In genomic region chr17:48738803-48739526, GRCh38 we compare ENCODE assay signal across 17 cellular contexts. TPM values are rescaled to one million over a fixed set of nuclear protein-coding genes. Genes with fewer than 3 reads are reported as not detected.
A peak's percentile ranks its signal among the peaks of the same experiment; 100 is the strongest.
DNase-seq lines count a peak whose midpoint lies in the region; ATAC-seq, FAIRE-seq and TF ChIP-seq lines count a peak whose summit lies in the region.
"Had no signal": no experiment of that assay in that cellular context is flagged by ENCODE, and none has a peak within 500 bp of the region (broad histone marks: within the 10 kb centered on the region; RNA-seq: fewer than 3 reads in every experiment).

No MANE protein-coding gene starts in this region.

- H3K27ac ChIP-seq in endodermal cell (ENCODE audit: low read depth, low read length) (no peak overlapping the region), prostate gland (peak overlapping the region; percentile 64 to 92), upper lobe of left lung (no peak overlapping the region)
- H3K27ac ChIP-seq: A549, body of pancreas, foreskin keratinocyte had no signal

- ATAC-seq in upper lobe of left lung (ENCODE audit: low FRiP score in 2 of 2): no peak
- ATAC-seq: A549, body of pancreas, foreskin keratinocyte, Right ventricle myocardium inferior had no signal

- 2 to 3% methylated on average over 24 to 37 of the region's 37 CpGs for WGBS in endodermal cell (ENCODE audit: insufficient coverage in 1 of 2, insufficient read length in 1 of 2), 2 experiments
- 14% methylated on average over 37 of the region's 37 CpGs for WGBS in prostate gland
- 4 to 7% methylated on average over 28 to 37 of the region's 37 CpGs for WGBS in upper lobe of left lung, 2 donors

- H3K4me1 ChIP-seq in endodermal cell (ENCODE audit: control insufficient read depth, insufficient read depth, low read length): peaks cover 3% of the 10 kb centered on the region
- H3K4me1 ChIP-seq in prostate gland (replicated peaks): no peaks in the 10 kb centered on the region
- peaks cover 0 to 7% (median 2%) of the 10 kb centered on the region in 4 donors for H3K4me1 ChIP-seq in upper lobe of left lung
- H3K4me1 ChIP-seq: A549, body of pancreas, Caco-2, foreskin keratinocyte had no signal

- H3K9ac ChIP-seq in endodermal cell (ENCODE audit: extremely low read depth, low read length, poor library complexity, severe bottlenecking): no peak overlapping the region

- no peak for TF ChIP-seq POLR2A in prostate gland (IDR thresholded peaks at IDR 0.05)
- no peak for TF ChIP-seq POLR2A in upper lobe of left lung (IDR thresholded peaks at IDR 0.05)

- H3K4me3 ChIP-seq in endodermal cell (ENCODE audit: low read length) (no peak overlapping the region), prostate gland (peak overlapping the region in 1 of 2 donors; percentile 19), upper lobe of left lung (no peak overlapping the region)
- H3K4me3 ChIP-seq: A549, body of pancreas had no signal

- H3K36me3 ChIP-seq in endodermal cell (ENCODE audit: control insufficient read depth, insufficient read depth, low read length) (no peaks in the 10 kb centered on the region), prostate gland (no peaks in the 10 kb centered on the region), upper lobe of left lung (no peaks in the 10 kb centered on the region)

- no peaks in the 10 kb centered on the region for H3K36me3 Mint-ChIP-seq in activated CD4-positive, alpha-beta T cell treated with anti-CD3 and anti-CD28 coated beads, Interleukin-2, amount 10 ng/mL, durations not matched to agents 7 days and 5 days (ENCODE audit: low read depth)
- H3K36me3 Mint-ChIP-seq in IgD-negative memory B cell (no peaks in the 10 kb centered on the region), endodermal cell (ENCODE audit: low read depth) (no peaks in the 10 kb centered on the region)

- no peak overlapping the region for H3K4me3 Mint-ChIP-seq in activated CD4-positive, alpha-beta T cell treated with anti-CD3 and anti-CD28 coated beads, Interleukin-2, amount 10 ng/mL, durations not matched to agents 7 days and 5 days
- H3K4me3 Mint-ChIP-seq in IgD-negative memory B cell (peak overlapping the region in 1 of 4 donors; percentile 22), endodermal cell (no peak overlapping the region)

- H3K27me3 Mint-ChIP-seq in activated CD4-positive, alpha-beta T cell treated with anti-CD3 and anti-CD28 coated beads, Interleukin-2, amount 10 ng/mL, durations not matched to agents 7 days and 5 days: peaks cover 94% of the 10 kb centered on the region
- peaks cover 88% of the 10 kb centered on the region for H3K27me3 Mint-ChIP-seq in IgD-negative memory B cell
- H3K27me3 Mint-ChIP-seq in endodermal cell (ENCODE audit: insufficient read depth): peaks cover 100% of the 10 kb centered on the region

- intact Hi-C loops in prostate gland (cut with DNase I): no loop called here

- H3K9me3 ChIP-seq in endodermal cell (ENCODE audit: control insufficient read depth, low read length): peaks cover 11% of the 10 kb centered on the region
- H3K9me3 ChIP-seq in prostate gland: no peaks in the 10 kb centered on the region
- H3K9me3 ChIP-seq in upper lobe of left lung: peaks cover 0 to 3% (median 0%) of the 10 kb centered on the region in 4 donors
- H3K9me3 ChIP-seq: A549, body of pancreas, Caco-2 had no signal

- FAIRE-seq in urothelium cell line (lab: Jason Lieb, UNC): no peak
- FAIRE-seq: A549 had no signal

- TF ChIP-seq CTCF in endodermal cell (conservative IDR thresholded peaks at IDR 0.05) (no peak), prostate gland (IDR thresholded peaks at IDR 0.05) (no peak), upper lobe of left lung (IDR thresholded peaks at IDR 0.05) (no peak)

- POLR2A ChIA-PET in activated CD4-positive, alpha-beta T cell treated with anti-CD3 and anti-CD28 coated beads, Interleukin-2, amount 10 ng/mL, durations not matched to agents 7 days and 5 days (lab: Charles Lee): no interaction called here

- H3K27me3 ChIP-seq in endodermal cell (ENCODE audit: control insufficient read depth, insufficient read depth, low read length, poor library complexity, severe bottlenecking) (peaks cover 100% of the 10 kb centered on the region), prostate gland (replicated peaks; ENCODE audit: insufficient read depth) (no peaks in the 10 kb centered on the region), upper lobe of left lung (peaks cover 0 to 70% (median 23%) of the 10 kb centered on the region in 4 donors)

- CTCF ChIA-PET in activated CD4-positive, alpha-beta T cell treated with anti-CD3 and anti-CD28 coated beads, Interleukin-2, amount 10 ng/mL, durations not matched to agents 7 days and 5 days (lab: Charles Lee): interaction anchor here (0.8 to 1.5 kb wide), 3 partner anchors 15 to 103 kb away, joined by 3 to 6 read pairs (median 3); no protein-coding TSS in a partner anchor

- H3K9me3 Mint-ChIP-seq in activated CD4-positive, alpha-beta T cell treated with anti-CD3 and anti-CD28 coated beads, Interleukin-2, amount 10 ng/mL, durations not matched to agents 7 days and 5 days: no peaks in the 10 kb centered on the region
- H3K9me3 Mint-ChIP-seq in IgD-negative memory B cell (peaks cover 0 to 15% (median 2%) of the 10 kb centered on the region in 3 donors), endodermal cell (peaks cover 5% of the 10 kb centered on the region)

- no peak for TF ChIP-seq EP300 in upper lobe of left lung (IDR thresholded peaks at IDR 0.05)

- no peak for DNase-seq in activated CD4-positive, alpha-beta T cell treated with anti-CD3 and anti-CD28 coated beads, Interleukin-2, amount 10 ng/mL, durations not matched to agents 7 days and 5 days
- DNase-seq in activated CD4-positive, alpha-beta T cell treated with anti-CD3 and anti-CD28 coated beads for 4 hours: no peak
- DNase-seq in endodermal cell: peak; percentile 88
- peak; percentile 43 for DNase-seq in prostate gland (ENCODE audit: low spot score)
- no peak for DNase-seq in upper lobe of left lung
- no peak for DNase-seq in urothelium cell line (ENCODE audit: low spot score)
- DNase-seq in NCI-H2227 treated with DMSO at 0.1 percent for 48 hours (lab: John Stamatoyannopoulos, UW): no peak
- DNase-seq: body of pancreas; effector CD4-positive, alpha-beta T cell; foreskin keratinocyte; NCI-H2081; NCI-H82 had no signal

- H3K4me1 Mint-ChIP-seq in activated CD4-positive, alpha-beta T cell treated with anti-CD3 and anti-CD28 coated beads, Interleukin-2, amount 10 ng/mL, durations not matched to agents 7 days and 5 days: peaks cover 2% of the 10 kb centered on the region
- H3K4me1 Mint-ChIP-seq in IgD-negative memory B cell (peaks cover 0 to 7% (median 6%) of the 10 kb centered on the region in 3 donors), endodermal cell (peaks cover 4% of the 10 kb centered on the region)

- H3K27ac Mint-ChIP-seq in activated CD4-positive, alpha-beta T cell treated with anti-CD3 and anti-CD28 coated beads, Interleukin-2, amount 10 ng/mL, durations not matched to agents 7 days and 5 days: peak overlapping the region; percentile 13
- H3K27ac Mint-ChIP-seq in IgD-negative memory B cell: peak overlapping the region in 2 of 3 donors; percentile 65 to 86
- no peak overlapping the region for H3K27ac Mint-ChIP-seq in endodermal cell

RNA-seq across cellular contexts. Expression of gene HOXB13, which starts 10.4 kb away (rescaled TPM):
- not detected for total RNA-seq in activated CD4-positive, alpha-beta T cell treated with anti-CD3 and anti-CD28 coated beads, Interleukin-2, amount 10 ng/mL, durations not matched to agents 7 days and 5 days
- polyA plus RNA-seq in IgD-negative memory B cell: not detected
- total RNA-seq in endodermal cell (not detected), prostate gland (100 to 1,000 TPM in 1 of 2 donors, 10 to 100 TPM in 1; 78.7 to 249 TPM), upper lobe of left lung (not detected)
- polyA plus RNA-seq in endodermal cell (2013, experiment 1 of 2): 0.21 TPM
- not detected for polyA plus RNA-seq in endodermal cell (2013, experiment 2 of 2)
- total RNA-seq: body of pancreas, foreskin keratinocyte, Right ventricle myocardium inferior, skeletal muscle tissue had no signal
- polyA plus RNA-seq: foreskin keratinocyte had no signal

RNA-seq across cellular contexts. Expression of gene PRAC2, which starts 16.0 kb away (rescaled TPM):
- not detected for total RNA-seq in activated CD4-positive, alpha-beta T cell treated with anti-CD3 and anti-CD28 coated beads, Interleukin-2, amount 10 ng/mL, durations not matched to agents 7 days and 5 days
- polyA plus RNA-seq in IgD-negative memory B cell: not detected
- total RNA-seq in endodermal cell (not detected), prostate gland (100 to 1,000 TPM in 1 of 2 donors, 1 to 10 TPM in 1; 9.6 to 135 TPM), upper lobe of left lung (not detected)
- polyA plus RNA-seq in endodermal cell (2013, experiment 1 of 2): 0.68 TPM
- polyA plus RNA-seq in endodermal cell (2013, experiment 2 of 2): 0.58 TPM
- total RNA-seq: body of pancreas, Caco-2, foreskin keratinocyte, Right ventricle myocardium inferior, skeletal muscle tissue had no signal
- polyA plus RNA-seq: A549, foreskin keratinocyte had no signal

RNA-seq across cellular contexts. Expression of gene PRAC1, which starts 16.6 kb away (rescaled TPM):
- not detected for total RNA-seq in activated CD4-positive, alpha-beta T cell treated with anti-CD3 and anti-CD28 coated beads, Interleukin-2, amount 10 ng/mL, durations not matched to agents 7 days and 5 days
- not detected for polyA plus RNA-seq in IgD-negative memory B cell
- total RNA-seq in endodermal cell (not detected), prostate gland (100 to 1,000 TPM in 1 of 2 donors, 10 to 100 TPM in 1; 56.7 to 243 TPM), upper lobe of left lung (not detected)
- not detected for polyA plus RNA-seq in endodermal cell (2013, experiment 1 of 2)
- not detected for polyA plus RNA-seq in endodermal cell (2013, experiment 2 of 2)
- total RNA-seq: body of pancreas, Caco-2, foreskin keratinocyte, Right ventricle myocardium inferior, skeletal muscle tissue had no signal
- polyA plus RNA-seq: A549, foreskin keratinocyte had no signal

Comparison
In these comparisons a context has a peak if more than half of its experiments do, and no peak if none do; other contexts are left out.
1. DNase-seq: peak in endodermal cell (single experiment) and prostate gland (single experiment); none in activated CD4-positive, alpha-beta T cell treated with anti-CD3 and anti-CD28 coated beads, Interleukin-2, amount 10 ng/mL, durations not matched to agents 7 days and 5 days (single experiment), activated CD4-positive, alpha-beta T cell treated with anti-CD3 and anti-CD28 coated beads for 4 hours (0 of 2), upper lobe of left lung (0 of 2), urothelium cell line (single experiment) and NCI-H2227 treated with DMSO at 0.1 percent for 48 hours (single experiment).
2. H3K27ac ChIP-seq: peak in prostate gland (2 of 2); none in endodermal cell (single experiment) and upper lobe of left lung (0 of 4).
3. RNA of gene HOXB13, which starts 10.4 kb away (total RNA-seq): 78.7 to 249 TPM in prostate gland; not detected in activated CD4-positive, alpha-beta T cell treated with anti-CD3 and anti-CD28 coated beads, Interleukin-2, amount 10 ng/mL, durations not matched to agents 7 days and 5 days, not detected in endodermal cell and not detected in upper lobe of left lung; every median in the first group is over 10 times any median in the second.
4. RNA of gene PRAC2, which starts 16.0 kb away (total RNA-seq): 9.6 to 135 TPM in prostate gland; not detected in activated CD4-positive, alpha-beta T cell treated with anti-CD3 and anti-CD28 coated beads, Interleukin-2, amount 10 ng/mL, durations not matched to agents 7 days and 5 days, not detected in endodermal cell and not detected in upper lobe of left lung; every median in the first group is over 10 times any median in the second.
5. RNA of gene PRAC1, which starts 16.6 kb away (total RNA-seq): 56.7 to 243 TPM in prostate gland; not detected in activated CD4-positive, alpha-beta T cell treated with anti-CD3 and anti-CD28 coated beads, Interleukin-2, amount 10 ng/mL, durations not matched to agents 7 days and 5 days, not detected in endodermal cell and not detected in upper lobe of left lung; every median in the first group is over 10 times any median in the second.